Comparison of ENCODE assay signal across 17 cellular contexts in genomic region chr2:42965196-42965595, GRCh38.
DNase-seq lines count a peak whose midpoint lies in the region; ATAC-seq and TF ChIP-seq lines count a peak whose summit lies in the region.
"Had no signal": no experiment of that assay in that cellular context is flagged by ENCODE, and none has a peak within 500 bp of the region (broad histone marks: within the 10 kb centered on the region; RNA-seq: fewer than 3 reads in every experiment).

No MANE protein-coding gene starts in this region.

- TF ChIP-seq CTCF in fibroblast of the aortic adventitia (IDR thresholded peaks at IDR 0.05; ENCODE audit: insufficient read depth, low read length) (no peak), gastrocnemius medialis (IDR thresholded peaks at IDR 0.05 in 4 of 5, conservative IDR thresholded peaks at IDR 0.05 in 1 of 5) (no peak)

- DNase-seq in left ventricle myocardium superior (no peak), Right ventricle myocardium inferior (ENCODE audit: missing footprints) (no peak), fibroblast of the aortic adventitia (ENCODE audit: low read depth) (peak; percentile 68), gastrocnemius medialis (no peak), H4 (ENCODE audit: low spot score) (no peak), NCI-H187 treated with DMSO at 0.1 percent for 48 hours (lab: John Stamatoyannopoulos, UW) (no peak)
- no peak for DNase-seq in activated CD4-positive, CD25-positive, alpha-beta regulatory T cell treated with anti-CD3 and anti-CD28 coated beads, Interleukin-2, amount 50 U/mL, for 72 hours
- DNase-seq: activated CD8-positive, alpha-beta memory T cell treated with anti-CD3 and anti-CD28 coated beads, Interleukin-2, amount 50 U/mL, for 4 hours; glutamatergic neuron; Karpas-422; NCI-H1694 treated with DMSO at 0.1 percent for 48 hours; NCI-H446 treated with DMSO at 0.1 percent for 48 hours; small intestine; T-helper 9 cell; trophoblast cell had no signal

- H3K27ac ChIP-seq in gastrocnemius medialis: peak overlapping the region; percentile 62 to 75 (median 71)
- H3K27ac ChIP-seq: neutrophil had no signal

- H3K4me1 ChIP-seq in gastrocnemius medialis: peaks cover 44 to 66% of the 10 kb centered on the region in 2 donors

- no peak for TF ChIP-seq POLR2A in gastrocnemius medialis (IDR thresholded peaks at IDR 0.05)

- H3K27me3 ChIP-seq in gastrocnemius medialis: no peaks in the 10 kb centered on the region

- peak; percentile 6 for ATAC-seq in left ventricle myocardium superior
- ATAC-seq in Right ventricle myocardium inferior: no peak
- ATAC-seq in gastrocnemius medialis: no peak
- ATAC-seq in HG03571 (IDR thresholded peaks at IDR 0.05; ENCODE audit: unreplicated experiment): no peak

- H3K9me3 ChIP-seq in gastrocnemius medialis: no peaks in the 10 kb centered on the region
- H3K9me3 ChIP-seq: neutrophil had no signal

- no peak overlapping the region for H3K4me3 ChIP-seq in fibroblast of the aortic adventitia (ENCODE audit: low read depth, low read length)
- H3K4me3 ChIP-seq in gastrocnemius medialis: no peak overlapping the region

- H3K36me3 ChIP-seq in gastrocnemius medialis: no peaks in the 10 kb centered on the region
- H3K36me3 ChIP-seq: neutrophil had no signal

- in situ Hi-C loops in gastrocnemius medialis (cut with MboI; ENCODE audit: low sequenced_read_pairs in 4 of 4): no loop called here

- intact Hi-C loops in left ventricle myocardium superior (cut with micrococcal nuclease) (no loop called here), Right ventricle myocardium inferior (cut with DNase I) (no loop called here), gastrocnemius medialis (cut with DNase I; ENCODE audit: low total_unique reads) (no loop called here)
